22 cellular contexts compared by ENCODE assay signal in the genomic region with DNA sequence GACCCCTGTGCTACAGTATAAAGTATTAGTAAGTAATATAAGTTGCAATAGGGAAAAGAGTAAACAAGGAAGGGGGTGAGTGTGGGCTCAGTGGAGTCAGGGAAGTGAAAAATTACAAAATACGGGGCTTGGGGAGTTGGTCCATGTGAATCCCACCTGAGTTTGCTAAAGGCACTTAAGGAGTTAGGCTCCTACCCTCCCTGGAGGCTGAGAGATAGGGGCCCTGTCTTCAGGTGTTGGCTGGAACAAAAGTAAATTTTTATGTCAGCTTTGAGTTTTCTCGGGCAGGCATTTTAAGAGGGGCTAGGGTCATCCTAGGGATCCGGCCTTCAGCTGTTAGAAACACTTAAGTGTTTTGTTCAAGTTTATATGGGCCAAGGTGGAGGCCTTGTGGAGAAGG.
"Had no signal": no experiment of that assay in that cellular context is flagged by ENCODE, and none has a peak within 500 bp of the region (broad histone marks: within the 10 kb centered on the region; RNA-seq: fewer than 3 reads in every experiment).

No MANE protein-coding gene starts in this region.

- FAIRE-seq: HTR-8/SVneo, RCC 7860 had no signal

- H3K4me3 ChIP-seq: SJSA1, SK-N-MC had no signal

- H3K36me3 ChIP-seq: SJSA1 had no signal

- H3K4me1 ChIP-seq: SJSA1 had no signal

- H3K27ac ChIP-seq: HL-60, SJSA1, SK-N-MC had no signal

- H3K9me3 ChIP-seq: SJSA1 had no signal

- DNase-seq: IMR-90, MV-4-11, NCI-H1048, NCI-H1105 treated with DMSO at 0.1 percent for 48 hours, NCI-H1417 treated with DMSO at 0.1 percent for 48 hours, NCI-H146, NCI-H1694 treated with DMSO at 0.1 percent for 48 hours, NCI-H1930, NCI-H2081, NCI-H2107, NCI-H2227 treated with DMSO at 0.1 percent for 48 hours, NCI-H524, NCI-H526 treated with DMSO at 0.1 percent for 48 hours, NCI-H748 treated with DMSO at 0.1 percent for 48 hours, Right ventricle myocardium superior, RPMI8226, SIG-M5 had no signal

- H3K27me3 ChIP-seq: SJSA1 had no signal
